Comparison of ENCODE assay signal across 10 cellular contexts in genomic region chr1:75135829-75136142, GRCh38. TPM values are rescaled to one million over a fixed set of nuclear protein-coding genes. Genes with fewer than 3 reads are reported as not detected.
DNase-seq lines count a peak whose midpoint lies in the region; ATAC-seq and TF ChIP-seq lines count a peak whose summit lies in the region.
"Had no signal": no experiment of that assay in that cellular context is flagged by ENCODE, and none has a peak within 500 bp of the region (broad histone marks: within the 10 kb centered on the region; RNA-seq: fewer than 3 reads in every experiment).

No MANE protein-coding gene starts in this region.

- H3K9ac ChIP-seq in rectal smooth muscle tissue (ENCODE audit: low read length): no peak overlapping the region

- no peak overlapping the region for H3K27ac Mint-ChIP-seq in immature natural killer cell
- no peak overlapping the region for H3K27ac Mint-ChIP-seq in CD4-positive, alpha-beta T cell

- peaks cover 17 to 58% (median 35%) of the 10 kb centered on the region in 6 donors for H3K9me3 Mint-ChIP-seq in immature natural killer cell
- no peaks in the 10 kb centered on the region for H3K9me3 Mint-ChIP-seq in CD4-positive, alpha-beta T cell

- H3K4me1 ChIP-seq in esophagus muscularis mucosa (peaks cover 14 to 44% (median 34%) of the 10 kb centered on the region in 4 donors), rectal smooth muscle tissue (ENCODE audit: control insufficient read depth, insufficient read depth, low read length) (peaks cover 7% of the 10 kb centered on the region)

- H3K4me1 Mint-ChIP-seq in immature natural killer cell: no peaks in the 10 kb centered on the region
- peaks cover 5% of the 10 kb centered on the region for H3K4me1 Mint-ChIP-seq in CD4-positive, alpha-beta T cell (ENCODE audit: low read depth)

- H3K4me3 Mint-ChIP-seq in immature natural killer cell: peak overlapping the region in 1 of 5 donors; percentile 42
- H3K4me3 Mint-ChIP-seq in CD4-positive, alpha-beta T cell: no peak overlapping the region

- peaks cover 6 to 14% (median 8%) of the 10 kb centered on the region in 3 donors for H3K36me3 Mint-ChIP-seq in immature natural killer cell
- H3K36me3 Mint-ChIP-seq in CD4-positive, alpha-beta T cell (ENCODE audit: low read depth): no peaks in the 10 kb centered on the region

- H3K4me3 ChIP-seq in esophagus muscularis mucosa: peak overlapping the region; percentile 39 to 55 (median 44)
- peak overlapping the region; percentile 59 for H3K4me3 ChIP-seq in rectal smooth muscle tissue (ENCODE audit: low read length)

- DNase-seq in DMS 273 (lab: John Stamatoyannopoulos, UW; ENCODE audit: unreplicated experiment) (peak; percentile 33), DMS 273 treated with DMSO at 0.1 percent for 48 hours (lab: John Stamatoyannopoulos, UW) (no peak), NCI-H748 (lab: John Stamatoyannopoulos, UW; ENCODE audit: unreplicated experiment) (peak; percentile 72), esophagus muscularis mucosa (ENCODE audit: extremely low spot score) (no peak), immature natural killer cell (no peak)
- no peak for DNase-seq in CD4-positive, alpha-beta T cell
- DNase-seq: 8988T had no signal

- no peak for ATAC-seq in GM21381 (IDR thresholded peaks at IDR 0.05; ENCODE audit: unreplicated experiment)
- no peak for ATAC-seq in CD4-positive, alpha-beta T cell (ENCODE audit: poor library complexity)

- peaks cover 0 to 97% (median 73%) of the 10 kb centered on the region in 4 donors for H3K27me3 ChIP-seq in esophagus muscularis mucosa
- H3K27me3 ChIP-seq in rectal smooth muscle tissue (ENCODE audit: control insufficient read depth, insufficient read depth, low read length): peaks cover 41% of the 10 kb centered on the region
- peaks cover 70% of the 10 kb centered on the region for H3K27me3 ChIP-seq in CD4-positive, alpha-beta T cell (ENCODE audit: control insufficient read depth, insufficient read depth, low read length)

- H3K36me3 ChIP-seq in esophagus muscularis mucosa (no peaks in the 10 kb centered on the region), rectal smooth muscle tissue (ENCODE audit: control insufficient read depth, insufficient read depth, low read length) (no peaks in the 10 kb centered on the region)

- H3K27me3 Mint-ChIP-seq in immature natural killer cell (ENCODE audit: low read depth in 3 of 3): peaks cover 27 to 57% (median 36%) of the 10 kb centered on the region in 3 donors
- peaks cover 88% of the 10 kb centered on the region for H3K27me3 Mint-ChIP-seq in CD4-positive, alpha-beta T cell

- TF ChIP-seq EP300 in esophagus muscularis mucosa (IDR thresholded peaks at IDR 0.05): no peak

- no peaks in the 10 kb centered on the region for H3K9me3 ChIP-seq in esophagus muscularis mucosa
- H3K9me3 ChIP-seq in CD4-positive, alpha-beta T cell (ENCODE audit: control insufficient read depth, low read length): no peaks in the 10 kb centered on the region

- CTCF ChIA-PET in CD4-positive, alpha-beta T cell (lab: Charles Lee): no interaction called here

- H3K27ac ChIP-seq in esophagus muscularis mucosa (replicated peaks in 1 of 4) (peak overlapping the region in 1 of 4 donors; percentile 11), rectal smooth muscle tissue (ENCODE audit: low read depth, low read length) (no peak overlapping the region)
- H3K27ac ChIP-seq in CD4-positive, alpha-beta T cell (ENCODE audit: low read depth, low read length): no peak overlapping the region

- intact Hi-C loops in esophagus muscularis mucosa (cut with DNase I): no loop called here
- intact Hi-C loops in CD4-positive, alpha-beta T cell (cut with DNase I, micrococcal nuclease): no loop called here

- POLR2A ChIA-PET in CD4-positive, alpha-beta T cell (lab: Charles Lee): no interaction called here

- TF ChIP-seq CTCF in esophagus muscularis mucosa (IDR thresholded peaks at IDR 0.05): no peak
- TF ChIP-seq CTCF in CD4-positive, alpha-beta T cell (IDR thresholded peaks at IDR 0.05): no peak

- WGBS in esophagus muscularis mucosa: 14% methylated on average over 8 of the region's 8 CpGs

- TF ChIP-seq POLR2A in esophagus muscularis mucosa (IDR thresholded peaks at IDR 0.05; ENCODE audit: low read depth): no peak

RNA-seq across cellular contexts. Expression of gene LHX8, which starts 1.6 kb away (rescaled TPM):
- total RNA-seq in esophagus muscularis mucosa: not detected
- not detected for polyA plus RNA-seq in immature natural killer cell
- total RNA-seq in CD4-positive, alpha-beta T cell: not detected
- total RNA-seq: kidney epithelial cell had no signal

Comparison
In these comparisons a context has a peak if more than half of its experiments do, and no peak if none do; other contexts are left out.
1. DNase-seq: peak in DMS 273 (single experiment) and NCI-H748 (single experiment); none in DMS 273 treated with DMSO at 0.1 percent for 48 hours (single experiment), esophagus muscularis mucosa (single experiment), immature natural killer cell (0 of 3) and CD4-positive, alpha-beta T cell (0 of 10).